8 cellular contexts compared by ENCODE assay signal in genomic region chr22:40855960-40856512, GRCh38. TPM values are rescaled to one million over a fixed set of nuclear protein-coding genes. Genes with fewer than 3 reads are reported as not detected.
A peak's percentile ranks its signal among the peaks of the same experiment; 100 is the strongest.
DNase-seq lines count a peak whose midpoint lies in the region; ATAC-seq and TF ChIP-seq lines count a peak whose summit lies in the region.

No MANE protein-coding gene starts in this region.

- BruUV-seq in HCT116 (replicated peaks; lab: Mats Ljungman, UMichigan) = no TSS peak

- peaks cover 14% of the 10 kb centered on the region; the same call in 1 of the 2 replicates for H4K20me1 ChIP-seq in HCT116 (ENCODE audit: insufficient read depth)

- H3K4me3 Mint-ChIP-seq in activated naive CD4-positive, alpha-beta T cell treated with anti-CD3 and anti-CD28 coated beads, Interleukin-2, amount 50 U/mL, for 24 hours = peak overlapping the region; percentile 98

- H3K9me2 ChIP-seq in HCT116 (ENCODE audit: insufficient read depth) = no peaks in the 10 kb centered on the region

- no peaks in the 10 kb centered on the region for H3K27me3 Mint-ChIP-seq in activated naive CD4-positive, alpha-beta T cell treated with anti-CD3 and anti-CD28 coated beads, Interleukin-2, amount 50 U/mL, for 24 hours

- TF ChIP-seq RAD21 in HCT116 (IDR thresholded peaks at IDR 0.05; ENCODE audit: low read depth) = no peak

- peaks cover 95% of the 10 kb centered on the region for H3K79me2 ChIP-seq in HCT116 (ENCODE audit: insufficient read depth, low read length)

- no peaks in the 10 kb centered on the region for H3K9me3 ChIP-seq in HCT116 (ENCODE audit: control insufficient read depth in 1 of 2, insufficient read depth in 1 of 2, low read depth in 1 of 2, low read length in 2 of 2)

- POLR2A ChIA-PET in HCT116 (lab: Charles Lee) = interaction anchor here (1.2 kb wide), 1 partner anchor 11 kb away, joined by 9 read pairs; no protein-coding TSS in a partner anchor

- DNase-seq in Right ventricle myocardium inferior (ENCODE audit: missing footprints) (peak; percentile 55), cardiac septum (ENCODE audit: low spot score) (no peak), HCT116 (ENCODE audit: low read depth, low spot score) (no peak), NB4 (ENCODE audit: low read depth) (peak; percentile 50), glomerular visceral epithelial cell (ENCODE audit: extremely low spot score) (peak; percentile 20), occipital lobe (lab: John Stamatoyannopoulos, UW) (peak; percentile 14), NCI-H226 (no peak)

- TF ChIP-seq POLR2A in HCT116 (IDR thresholded peaks at IDR 0.05; ENCODE audit: borderline replicate concordance, extremely low read depth, insufficient read depth, insufficient read length) (no peak), NB4 (IDR thresholded peaks at IDR 0.05; ENCODE audit: extremely low read depth, insufficient read length) (no peak)

- H2AFZ ChIP-seq in HCT116 (ENCODE audit: low read depth, low read length, poor library complexity, severe bottlenecking) = no peak overlapping the region

- H3K36me3 Mint-ChIP-seq in activated naive CD4-positive, alpha-beta T cell treated with anti-CD3 and anti-CD28 coated beads, Interleukin-2, amount 50 U/mL, for 24 hours = peaks cover 6% of the 10 kb centered on the region

- H3K4me1 ChIP-seq in HCT116 (ENCODE audit: control insufficient read depth in 1 of 2, insufficient read depth in 2 of 2, low read length in 2 of 2) = peaks cover 9 to 15% of the 10 kb centered on the region in 2 experiments

- H3K4me2 ChIP-seq in HCT116 (ENCODE audit: low read length) = peak overlapping the region; percentile 87

- H3K9me3 Mint-ChIP-seq in activated naive CD4-positive, alpha-beta T cell treated with anti-CD3 and anti-CD28 coated beads, Interleukin-2, amount 50 U/mL, for 24 hours = no peaks in the 10 kb centered on the region

- CTCF ChIA-PET in HCT116 (lab: Charles Lee) = no interaction called here

- peak overlapping the region; percentile 99 for H3K9ac ChIP-seq in HCT116 (ENCODE audit: low read length)

- no peaks in the 10 kb centered on the region for H3K27me3 ChIP-seq in HCT116 (ENCODE audit: insufficient read depth, low read length)

- peak overlapping the region; percentile 100 for H3K27ac Mint-ChIP-seq in activated naive CD4-positive, alpha-beta T cell treated with anti-CD3 and anti-CD28 coated beads, Interleukin-2, amount 50 U/mL, for 24 hours

- peak overlapping the region; percentile 92 for H3K27ac ChIP-seq in HCT116 (ENCODE audit: low read depth, low read length)

- ATAC-seq in Right ventricle myocardium inferior (peak; percentile 32), HCT116 (peak; percentile 53)

- H3K4me3 ChIP-seq in HCT116 (replicated peaks in 1 of 2; ENCODE audit: low read depth in 1 of 2, low read length in 2 of 2) (peak overlapping the region; percentile 99), NB4 (ENCODE audit: low read depth, low read length) (peak overlapping the region; percentile 79)

- RAD21 ChIA-PET in HCT116 (lab: Charles Lee; ENCODE audit: low non-redundant PET in 1 of 2, low total read pairs in 2 of 2, uncharacterized antibody in 2 of 2, unreplicated experiment in 2 of 2) = no interaction called here

- H3K36me3 ChIP-seq in HCT116 (ENCODE audit: control insufficient read depth in 1 of 2, insufficient read depth in 2 of 2, low read length in 2 of 2) = peaks cover 5 to 6% of the 10 kb centered on the region in 2 experiments; a peak in 3 of 4 replicates

- TF ChIP-seq CTCF in HCT116 (IDR thresholded peaks at IDR 0.05 in 2 of 3, conservative IDR thresholded peaks at IDR 0.05 in 1 of 3; ENCODE audit: borderline replicate concordance in 1 of 3, insufficient read depth in 1 of 3, low read depth in 2 of 3, low read length in 2 of 3) = no peak
- TF ChIP-seq CTCF in NB4 (IDR thresholded peaks at IDR 0.05; ENCODE audit: low read depth, low read length) = no peak

- peaks cover 62% of the 10 kb centered on the region for H3K4me1 Mint-ChIP-seq in activated naive CD4-positive, alpha-beta T cell treated with anti-CD3 and anti-CD28 coated beads, Interleukin-2, amount 50 U/mL, for 24 hours

- intact Hi-C loops in Right ventricle myocardium inferior (cut with DNase I) = loop anchor here (5.0 kb wide), 1 partner anchor 39 kb away; the partner anchor contains the start of gene SLC25A17
- intact Hi-C loops in cardiac septum (cut with DNase I) = loop anchor here (5.0 kb wide), 1 partner anchor 39 kb away; the partner anchor contains the start of gene SLC25A17
- intact Hi-C loops in HCT116 (cut with micrococcal nuclease) = no loop called here

TF ChIP-seq in HCT116, 20 proteins besides CTCF, POLR2A, EP300 and RAD21:
- TF ChIP-seq EZH2 (IDR thresholded peaks at IDR 0.05) (no peak), ZFX (IDR thresholded peaks at IDR 0.05) (peak; percentile 89; the same call in 1 of the 2 replicates)
TF ChIP-seq in HCT116: peak in this region for 1.

RNA-seq across cellular contexts. Expression of gene ST13, which starts 0.4 kb away (rescaled TPM):
- total RNA-seq in Right ventricle myocardium inferior (197 TPM), cardiac septum (187 TPM), HCT116 (2021; ENCODE audit: unreplicated experiment) (301 TPM), occipital lobe (148 TPM)
- polyA plus RNA-seq in HCT116 (2012) = 231 and 283 TPM in 2 replicates

RNA-seq across cellular contexts. Expression of gene XPNPEP3, which starts 0.9 kb away (rescaled TPM):
- total RNA-seq in Right ventricle myocardium inferior = 23.7 TPM
- 22.0 TPM for total RNA-seq in cardiac septum
- 29.8 TPM for total RNA-seq in HCT116 (2021; ENCODE audit: unreplicated experiment)
- polyA plus RNA-seq in HCT116 (2012) = 7.1 and 7.4 TPM in 2 replicates
- 6.4 TPM for total RNA-seq in occipital lobe

RNA-seq across cellular contexts. Expression of gene DNAJB7, which starts 5.9 kb away (rescaled TPM):
- total RNA-seq in Right ventricle myocardium inferior (not detected), cardiac septum (not detected), HCT116 (2021; ENCODE audit: unreplicated experiment) (not detected), occipital lobe (not detected)
- polyA plus RNA-seq in HCT116 (2012) = 0.04 and 0.06 TPM in 2 replicates

RNA-seq across cellular contexts. Expression of gene SLC25A17, which starts 36.9 kb away (rescaled TPM):
- total RNA-seq in Right ventricle myocardium inferior (3.1 TPM), cardiac septum (4.5 TPM), HCT116 (2021; ENCODE audit: unreplicated experiment) (16.6 TPM), occipital lobe (32.1 TPM)
- 13.0 and 13.5 TPM in 2 replicates for polyA plus RNA-seq in HCT116 (2012)

Comparison
In these comparisons a context has a peak if more than half of its experiments do, and no peak if none do; other contexts are left out.
1. DNase-seq: peak in Right ventricle myocardium inferior (single experiment), NB4 (single experiment), glomerular visceral epithelial cell (single experiment) and occipital lobe (single experiment); none in cardiac septum (single experiment), HCT116 (single experiment) and NCI-H226 (single experiment).